Comparison of ENCODE assay signal across 1 cellular context in the genomic region with DNA sequence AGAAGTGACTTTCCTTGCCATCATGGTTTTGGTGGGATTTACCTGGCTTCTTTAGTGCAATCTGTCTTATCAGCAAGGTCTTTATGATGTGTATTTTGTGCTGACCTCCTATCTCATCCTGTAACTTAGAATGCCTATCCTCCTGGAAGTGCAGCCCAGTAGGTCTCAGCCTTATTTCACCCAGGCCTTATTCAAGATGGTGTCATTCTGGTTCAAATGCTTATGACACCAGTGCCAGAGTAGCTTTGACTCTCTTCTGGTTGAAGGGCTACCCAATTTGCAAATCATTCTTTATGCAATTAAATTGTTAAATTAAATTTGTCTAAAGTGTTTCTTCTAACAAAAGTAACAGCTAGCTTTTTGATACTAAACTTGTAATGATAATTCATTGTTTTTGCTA.
A peak's percentile ranks its signal among the peaks of the same experiment; 100 is the strongest.
TF ChIP-seq lines count a peak whose summit lies in the region.

No MANE protein-coding gene starts in this region.

TF ChIP-seq in K562, 482 proteins besides CTCF, POLR2A, EP300 and RAD21 (continued from another document):
- TF ChIP-seq, protein P1, sequence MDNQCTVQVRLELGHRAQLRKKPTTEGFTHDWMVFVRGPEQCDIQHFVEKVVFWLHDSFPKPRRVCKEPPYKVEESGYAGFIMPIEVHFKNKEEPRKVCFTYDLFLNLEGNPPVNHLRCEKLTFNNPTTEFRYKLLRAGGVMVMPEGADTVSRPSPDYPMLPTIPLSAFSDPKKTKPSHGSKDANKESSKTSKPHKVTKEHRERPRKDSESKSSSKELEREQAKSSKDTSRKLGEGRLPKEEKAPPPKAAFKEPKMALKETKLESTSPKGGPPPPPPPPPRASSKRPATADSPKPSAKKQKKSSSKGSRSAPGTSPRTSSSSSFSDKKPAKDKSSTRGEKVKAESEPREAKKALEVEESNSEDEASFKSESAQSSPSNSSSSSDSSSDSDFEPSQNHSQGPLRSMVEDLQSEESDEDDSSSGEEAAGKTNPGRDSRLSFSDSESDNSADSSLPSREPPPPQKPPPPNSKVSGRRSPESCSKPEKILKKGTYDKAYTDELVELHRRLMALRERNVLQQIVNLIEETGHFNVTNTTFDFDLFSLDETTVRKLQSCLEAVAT (IDR thresholded peaks at IDR 0.05): no peak
- TF ChIP-seq, protein P2, sequence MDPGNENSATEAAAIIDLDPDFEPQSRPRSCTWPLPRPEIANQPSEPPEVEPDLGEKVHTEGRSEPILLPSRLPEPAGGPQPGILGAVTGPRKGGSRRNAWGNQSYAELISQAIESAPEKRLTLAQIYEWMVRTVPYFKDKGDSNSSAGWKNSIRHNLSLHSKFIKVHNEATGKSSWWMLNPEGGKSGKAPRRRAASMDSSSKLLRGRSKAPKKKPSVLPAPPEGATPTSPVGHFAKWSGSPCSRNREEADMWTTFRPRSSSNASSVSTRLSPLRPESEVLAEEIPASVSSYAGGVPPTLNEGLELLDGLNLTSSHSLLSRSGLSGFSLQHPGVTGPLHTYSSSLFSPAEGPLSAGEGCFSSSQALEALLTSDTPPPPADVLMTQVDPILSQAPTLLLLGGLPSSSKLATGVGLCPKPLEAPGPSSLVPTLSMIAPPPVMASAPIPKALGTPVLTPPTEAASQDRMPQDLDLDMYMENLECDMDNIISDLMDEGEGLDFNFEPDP (CRISPR knock-in tag; IDR thresholded peaks at IDR 0.05): peak; percentile 48; the same call in 1 of the 2 replicates
- TF ChIP-seq DDX20 (tag; IDR thresholded peaks at IDR 0.05; ENCODE audit: low read depth) (0 out of 2 replicates have a peak, but pooled peaks have one; percentile 18), DMBX1 (CRISPR knock-in tag; IDR thresholded peaks at IDR 0.05; ENCODE audit: borderline replicate concordance) (peak; percentile 69; the same call in 1 of the 2 replicates)
TF ChIP-seq in K562: peak in this region for 6.
